In genomic region chr16:88665148-88665547, GRCh38 we compare ENCODE assay signal across 14 cellular contexts. TPM values are rescaled to one million over a fixed set of nuclear protein-coding genes. Genes with fewer than 3 reads are reported as not detected.
DNase-seq lines count a peak whose midpoint lies in the region; TF ChIP-seq lines count a peak whose summit lies in the region.
"Had no signal": no experiment of that assay in that cellular context is flagged by ENCODE, and none has a peak within 500 bp of the region (broad histone marks: within the 10 kb centered on the region; RNA-seq: fewer than 3 reads in every experiment).

No MANE protein-coding gene starts in this region.

- H3K4me1 ChIP-seq in CD8-positive, alpha-beta memory T cell (ENCODE audit: insufficient read depth, low read length), result peaks cover 14% of the 10 kb centered on the region
- no peaks in the 10 kb centered on the region; the same call in 1 of the 2 replicates for H3K4me1 ChIP-seq in BE2C

- H3K27me3 Mint-ChIP-seq in CD8-positive, alpha-beta memory T cell, result no peaks in the 10 kb centered on the region
- no peaks in the 10 kb centered on the region for H3K27me3 Mint-ChIP-seq in IgD-negative memory B cell
- peaks cover 15% of the 10 kb centered on the region for H3K27me3 Mint-ChIP-seq in brain
- peaks cover 4% of the 10 kb centered on the region for H3K27me3 Mint-ChIP-seq in nephron (ENCODE audit: low read depth)

- POLR2A ChIA-PET in CD8-positive, alpha-beta memory T cell (lab: Charles Lee), result no interaction called here

- no peaks in the 10 kb centered on the region for H3K9me3 Mint-ChIP-seq in CD8-positive, alpha-beta memory T cell
- H3K9me3 Mint-ChIP-seq in IgD-negative memory B cell (no peaks in the 10 kb centered on the region), brain (peaks cover 0 to 3% (median 0%) of the 10 kb centered on the region in 5 experiments), nephron (no peaks in the 10 kb centered on the region)

- H3K36me3 ChIP-seq in CD8-positive, alpha-beta memory T cell (ENCODE audit: insufficient read depth, low read length), result no peaks in the 10 kb centered on the region
- no peaks in the 10 kb centered on the region for H3K36me3 ChIP-seq in BE2C
- H3K36me3 ChIP-seq: gastrocnemius medialis, suprapubic skin had no signal

- CTCF ChIA-PET in CD8-positive, alpha-beta memory T cell (lab: Charles Lee), result interaction anchor here (1.0 to 1.4 kb wide), 3 partner anchors 72 to 119 kb away, joined by 3 to 4 read pairs (median 3); no protein-coding TSS in a partner anchor

- H3K4me1 Mint-ChIP-seq in CD8-positive, alpha-beta memory T cell, result peaks cover 18 to 28% (median 20%) of the 10 kb centered on the region in 3 donors
- H3K4me1 Mint-ChIP-seq in IgD-negative memory B cell (peaks cover 14 to 19% (median 17%) of the 10 kb centered on the region in 3 donors), brain (peaks cover 35% of the 10 kb centered on the region), nephron (peaks cover 25% of the 10 kb centered on the region)

- peak overlapping the region in 5 of 8 donors; percentile 12 to 71 (median 33) for H3K27ac Mint-ChIP-seq in CD8-positive, alpha-beta memory T cell
- H3K27ac Mint-ChIP-seq in IgD-negative memory B cell (peak overlapping the region in 2 of 3 donors; percentile 35 to 88), brain (peak overlapping the region in 3 of 5 experiments; percentile 44 to 74 (median 56)), nephron (no peak overlapping the region)

- H3K27ac ChIP-seq in CD8-positive, alpha-beta memory T cell (ENCODE audit: low read depth, low read length), result no peak overlapping the region
- H3K27ac ChIP-seq: suprapubic skin had no signal

- TF ChIP-seq CTCF in brain (conservative IDR thresholded peaks at IDR 0.05), result no peak
- no peak for TF ChIP-seq CTCF in nephron (IDR thresholded peaks at IDR 0.05; ENCODE audit: unreplicated experiment in 3 of 3)
- TF ChIP-seq CTCF in BE2C (IDR thresholded peaks at IDR 0.05; ENCODE audit: low read depth, low read length), result no peak

- no peaks in the 10 kb centered on the region for H3K9me3 ChIP-seq in CD8-positive, alpha-beta memory T cell (ENCODE audit: low read length)
- H3K9me3 ChIP-seq in BE2C, result no peaks in the 10 kb centered on the region
- H3K9me3 ChIP-seq: gastrocnemius medialis, suprapubic skin had no signal

- H3K4me3 Mint-ChIP-seq in CD8-positive, alpha-beta memory T cell, result peak overlapping the region; percentile 36 to 87 (median 58)
- H3K4me3 Mint-ChIP-seq in IgD-negative memory B cell (peak overlapping the region; percentile 39 to 89 (median 66)), brain (peak overlapping the region; percentile 77 to 90 (median 78)), nephron (peak overlapping the region; percentile 75 to 94 (median 89))

- no peak overlapping the region for H3K4me3 ChIP-seq in CD8-positive, alpha-beta memory T cell (ENCODE audit: low read length)
- no peak overlapping the region for H3K4me3 ChIP-seq in BE2C (ENCODE audit: low read depth, low read length)
- H3K4me3 ChIP-seq: gastrocnemius medialis, suprapubic skin had no signal

- DNase-seq in CD8-positive, alpha-beta memory T cell, result no peak
- DNase-seq in BE2C (no peak), KBM-7 (no peak), 8988T (no peak)
- DNase-seq: gastrocnemius medialis, NCI-H1092 treated with DMSO at 0.1 percent for 48 hours, NCI-H524 treated with DMSO at 0.1 percent for 48 hours had no signal

- H3K36me3 Mint-ChIP-seq in CD8-positive, alpha-beta memory T cell, result peaks cover 0 to 12% (median 2%) of the 10 kb centered on the region in 3 donors
- H3K36me3 Mint-ChIP-seq in IgD-negative memory B cell (no peaks in the 10 kb centered on the region), brain (peaks cover 28% of the 10 kb centered on the region), nephron (ENCODE audit: low read depth) (peaks cover 4% of the 10 kb centered on the region)

- in situ Hi-C loops in KBM-7 (cut with MboI; ENCODE audit: low pct_unique_long_range_greater_than_20kb, low sequenced_read_pairs), result no loop called here

- H3K27me3 ChIP-seq in CD8-positive, alpha-beta memory T cell (ENCODE audit: insufficient read depth, low read length, poor library complexity, severe bottlenecking), result no peaks in the 10 kb centered on the region
- H3K27me3 ChIP-seq in BE2C, result no peaks in the 10 kb centered on the region
- H3K27me3 ChIP-seq: gastrocnemius medialis, suprapubic skin had no signal

RNA-seq across cellular contexts. Expression of gene MVD, which starts 2.3 kb away (rescaled TPM):
- 10 to 100 TPM; 58.0 to 59.7 TPM for total RNA-seq in CD8-positive, alpha-beta memory T cell
- polyA plus RNA-seq in CD8-positive, alpha-beta memory T cell, result 25.6 TPM
- 26.0 TPM for polyA plus RNA-seq in IgD-negative memory B cell
- polyA plus RNA-seq in brain (ENCODE audit: insufficient read depth, low read depth, low replicate concordance), result 63.6 TPM
- 80.6 TPM for polyA plus RNA-seq in BE2C (2012; ENCODE audit: insufficient read depth, insufficient read length, low read depth)

RNA-seq across cellular contexts. Expression of gene CYBA, which starts 14.3 kb away (rescaled TPM):
- 100 to 1,000 TPM; 208 to 237 TPM for total RNA-seq in CD8-positive, alpha-beta memory T cell
- polyA plus RNA-seq in CD8-positive, alpha-beta memory T cell, result 1,129 TPM
- polyA plus RNA-seq in IgD-negative memory B cell, result 1,890 TPM
- 83.9 TPM for polyA plus RNA-seq in brain (ENCODE audit: insufficient read depth, low read depth, low replicate concordance)
- polyA plus RNA-seq in BE2C (2012; ENCODE audit: insufficient read depth, insufficient read length, low read depth), result 154 TPM

RNA-seq across cellular contexts. Expression of gene SNAI3, which starts 21.2 kb away (rescaled TPM):
- 1 to 10 TPM; 2.2 to 2.8 TPM for total RNA-seq in CD8-positive, alpha-beta memory T cell
- polyA plus RNA-seq in CD8-positive, alpha-beta memory T cell, result 13.5 TPM
- polyA plus RNA-seq in IgD-negative memory B cell (12.3 TPM), brain (ENCODE audit: insufficient read depth, low read depth, low replicate concordance) (1.2 TPM)
- polyA plus RNA-seq in BE2C (2012; ENCODE audit: insufficient read depth, insufficient read length, low read depth), result 2.9 TPM
- total RNA-seq: SK-MEL-5 had no signal

RNA-seq across cellular contexts. Expression of gene IL17C, which starts 26.8 kb away (rescaled TPM):
- under 1 TPM in 1 of 2 experiments, not detected in 1; 0.22 TPM for total RNA-seq in CD8-positive, alpha-beta memory T cell
- polyA plus RNA-seq in CD8-positive, alpha-beta memory T cell, result not detected
- not detected for polyA plus RNA-seq in IgD-negative memory B cell
- polyA plus RNA-seq in brain (ENCODE audit: insufficient read depth, low read depth, low replicate concordance), result not detected
- not detected for polyA plus RNA-seq in BE2C (2012; ENCODE audit: insufficient read depth, insufficient read length, low read depth)
- total RNA-seq: gastrocnemius medialis, posterior vena cava, SK-MEL-5, suprapubic skin had no signal
- polyA plus RNA-seq: adipose tissue had no signal

RNA-seq across cellular contexts. Expression of gene RNF166, which starts 41.1 kb away (rescaled TPM):
- total RNA-seq in CD8-positive, alpha-beta memory T cell, result 10 to 100 TPM; 51.7 to 56.2 TPM
- 122 TPM for polyA plus RNA-seq in CD8-positive, alpha-beta memory T cell
- polyA plus RNA-seq in IgD-negative memory B cell (33.9 TPM), brain (ENCODE audit: insufficient read depth, low read depth, low replicate concordance) (22.2 TPM)
- polyA plus RNA-seq in BE2C (2012; ENCODE audit: insufficient read depth, insufficient read length, low read depth), result 54.7 TPM

Comparison
In these comparisons a context has a peak if more than half of its experiments do, and no peak if none do; other contexts are left out.
1. H3K27ac Mint-ChIP-seq: peak in CD8-positive, alpha-beta memory T cell (5 of 8), IgD-negative memory B cell (2 of 3) and brain (3 of 5); none in nephron (0 of 3).
2. RNA of gene CYBA, which starts 14.3 kb away (polyA plus RNA-seq): 1,890 TPM in IgD-negative memory B cell (single experiment) and 1,129 TPM in CD8-positive, alpha-beta memory T cell (single experiment); 83.9 TPM in brain (single experiment); every median in the first group is over 10 times any median in the second.
3. Peak in every context shown above with its lines, with median percentiles within 50 percentile points of each other: H3K4me3 Mint-ChIP-seq.